In the genomic region with DNA sequence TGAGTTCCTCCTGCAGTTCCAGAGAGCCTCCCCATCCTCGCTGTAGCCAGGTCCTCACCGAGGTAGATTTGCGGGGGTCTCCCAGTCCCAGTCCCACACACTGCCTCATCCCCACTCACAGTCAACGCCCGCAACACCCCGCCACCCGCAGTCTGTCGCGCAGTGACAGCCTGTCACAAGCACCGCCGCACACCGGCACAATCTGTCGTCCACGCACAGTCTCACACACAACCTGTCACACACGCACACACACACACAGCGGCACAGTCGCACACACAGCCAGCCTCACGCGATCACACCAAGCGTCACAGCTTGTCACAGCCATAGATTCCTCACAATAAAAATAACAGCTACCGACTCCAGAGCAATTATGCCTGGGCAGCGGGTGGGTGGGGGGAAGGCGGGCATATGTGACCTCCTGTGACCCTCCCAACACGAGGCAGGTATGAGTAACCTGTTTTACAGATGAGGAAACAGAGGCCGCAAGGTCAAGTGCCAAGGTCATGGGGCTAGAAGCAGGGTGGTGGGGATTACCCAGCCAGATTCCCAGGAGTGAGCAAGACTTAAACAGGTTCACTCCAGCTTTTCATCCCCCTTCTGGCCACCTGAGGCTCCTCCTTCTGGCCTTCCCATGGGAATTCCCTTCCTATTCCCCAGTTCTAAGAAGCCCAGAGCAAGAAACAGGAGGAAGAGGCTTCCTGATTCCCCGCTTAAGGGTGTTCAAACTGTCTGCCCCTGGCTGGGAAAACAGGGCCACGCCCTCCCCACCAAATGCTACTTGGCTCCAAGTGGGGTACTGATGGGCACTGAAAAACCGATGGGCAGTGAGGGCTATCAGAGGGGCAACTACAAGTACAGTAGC, we compare ENCODE assay signal across 11 cellular contexts. TPM values are rescaled to one million over a fixed set of nuclear protein-coding genes. Genes with fewer than 3 reads are reported as not detected.
DNase-seq lines count a peak whose midpoint lies in the region; ATAC-seq and TF ChIP-seq lines count a peak whose summit lies in the region.
"Had no signal": no experiment of that assay in that cellular context is flagged by ENCODE, and none has a peak within 500 bp of the region (broad histone marks: within the 10 kb centered on the region; RNA-seq: fewer than 3 reads in every experiment).

No MANE protein-coding gene starts in this region.

- peaks cover 7 to 100% (median 75%) of the 10 kb centered on the region in 3 donors for H3K4me1 ChIP-seq in gastroesophageal sphincter

- 76 to 83% methylated on average over 9 to 12 of the region's 28 CpGs for WGBS in gastroesophageal sphincter (ENCODE audit: low coverage in 1 of 2), 2 donors

- peaks cover 1% of the 10 kb centered on the region for H3K36me3 Mint-ChIP-seq in activated naive CD8-positive, alpha-beta T cell treated with anti-CD3 and anti-CD28 coated beads, Interleukin-2, amount 50 U/mL, for 24 hours (ENCODE audit: low read depth)

- H3K9me3 Mint-ChIP-seq in activated naive CD8-positive, alpha-beta T cell treated with anti-CD3 and anti-CD28 coated beads, Interleukin-2, amount 50 U/mL, for 24 hours, result no peaks in the 10 kb centered on the region
- H3K9me3 Mint-ChIP-seq: activated T-helper 2 cell treated with anti-CD3 and anti-CD28 coated beads, Interferon-gamma antibody, Interleukin-2, Interleukin-4, amounts not matched to agents 10 μg/mL and 5 μg/mL and 100 μg/mL, durations not matched to agents 14 hours and 24 hours and 36 hours had no signal

- DNase-seq in G401 (ENCODE audit: low spot score) (peak; percentile 60), RWPE1 (ENCODE audit: low spot score) (no peak), RPMI8226 (no peak)
- no peak for DNase-seq in activated CD4-positive, alpha-beta T cell treated with anti-CD3 and anti-CD28 coated beads, Interleukin-2, amount 50 U/mL, for 1 hour
- DNase-seq in activated T-cell treated with anti-CD3 and anti-CD28 coated beads, Interleukin-2, amount 50 U/mL, for 1 hour, result no peak
- no peak for DNase-seq in activated naive CD8-positive, alpha-beta T cell treated with anti-CD3 and anti-CD28 coated beads, Interleukin-2, amount 50 U/mL, for 24 hours
- DNase-seq: stimulated activated CD8-positive, alpha-beta memory T cell treated with anti-CD3 and anti-CD28 coated beads, Interleukin-4, amount 100 ng/mL, for 48 hours had no signal

- TF ChIP-seq EP300 in gastroesophageal sphincter (IDR thresholded peaks at IDR 0.05), result no peak

- no peak for ATAC-seq in gastroesophageal sphincter
- ATAC-seq in activated naive CD8-positive, alpha-beta T cell treated with anti-CD3 and anti-CD28 coated beads, Interleukin-2, amount 50 U/mL, for 24 hours, result no peak

- no peak overlapping the region for H3K4me3 Mint-ChIP-seq in activated naive CD8-positive, alpha-beta T cell treated with anti-CD3 and anti-CD28 coated beads, Interleukin-2, amount 50 U/mL, for 24 hours

- TF ChIP-seq CTCF in RWPE1 (conservative IDR thresholded peaks at IDR 0.05; ENCODE audit: low read depth) (no peak), gastroesophageal sphincter (IDR thresholded peaks at IDR 0.05) (no peak)

- H3K27ac Mint-ChIP-seq in activated naive CD8-positive, alpha-beta T cell treated with anti-CD3 and anti-CD28 coated beads, Interleukin-2, amount 50 U/mL, for 24 hours, result no peak overlapping the region
- H3K27ac Mint-ChIP-seq: activated T-helper 2 cell treated with anti-CD3 and anti-CD28 coated beads, Interferon-gamma antibody, Interleukin-2, Interleukin-4, amounts not matched to agents 10 μg/mL and 5 μg/mL and 100 μg/mL, durations not matched to agents 14 hours and 24 hours and 36 hours had no signal

- peaks cover 42% of the 10 kb centered on the region for H3K27me3 Mint-ChIP-seq in activated naive CD8-positive, alpha-beta T cell treated with anti-CD3 and anti-CD28 coated beads, Interleukin-2, amount 50 U/mL, for 24 hours

- H3K4me1 Mint-ChIP-seq in activated naive CD8-positive, alpha-beta T cell treated with anti-CD3 and anti-CD28 coated beads, Interleukin-2, amount 50 U/mL, for 24 hours, result peaks cover 23% of the 10 kb centered on the region

- H3K27me3 ChIP-seq in gastroesophageal sphincter, result no peaks in the 10 kb centered on the region

- H3K9me3 ChIP-seq in gastroesophageal sphincter, result no peaks in the 10 kb centered on the region

- H3K27ac ChIP-seq in RWPE1, result peak overlapping the region; percentile 98
- peak overlapping the region; percentile 60 to 98 (median 92) for H3K27ac ChIP-seq in gastroesophageal sphincter
- peak overlapping the region in 17 of 21 experiments; percentile 20 to 97 (median 91) for H3K27ac ChIP-seq in skin epidermis

- H3K36me3 ChIP-seq in gastroesophageal sphincter, result peaks cover 0 to 5% of the 10 kb centered on the region in 2 donors

- POLR2A ChIA-PET in RWPE1 (lab: Yijun Ruan, JAX; ENCODE audit: low non-redundant PET), result interaction anchor here (0.6 to 0.8 kb wide), 4 partner anchors 13 to 160 kb away, joined by 3 to 10 read pairs (median 4); no protein-coding TSS in a partner anchor

- in situ Hi-C loops in G401 (cut with HindIII; ENCODE audit: low sequenced_read_pairs), result no loop called here

- CTCF ChIA-PET in RWPE1 (lab: Yijun Ruan, JAX), result interaction anchor here (0.6 to 1.5 kb wide), 4 partner anchors 16 to 54 kb away, joined by 4 to 7 read pairs (median 5); no protein-coding TSS in a partner anchor

- no peak overlapping the region for H3K4me3 ChIP-seq in gastroesophageal sphincter
- no peak overlapping the region for H3K4me3 ChIP-seq in skin epidermis

- TF ChIP-seq POLR2A in gastroesophageal sphincter (IDR thresholded peaks at IDR 0.05), result no peak

RNA-seq across cellular contexts. Expression of a gene that starts 13.9 kb away (rescaled TPM):
- total RNA-seq in G401 (2014; rRNA removed; shearing (Covaris generic)), result 0.86 and 3.6 TPM in 2 replicates
- 100 to 1,000 TPM in 1 of 4 donors, 10 to 100 TPM in 3; 44.7 to 145 (median 72.4) TPM for total RNA-seq in gastroesophageal sphincter

RNA-seq across cellular contexts. Expression of a gene that starts 39.8 kb away (rescaled TPM):
- 0.18 TPM in 1 of 2 replicates, not detected in the other for total RNA-seq in G401 (2014; rRNA removed; shearing (Covaris generic))
- under 1 TPM in 1 of 4 donors, not detected in 3; 0.35 TPM for total RNA-seq in gastroesophageal sphincter
- total RNA-seq: glomerular endothelial cell had no signal

RNA-seq across cellular contexts. Expression of a gene that starts 52.1 kb away (rescaled TPM):
- total RNA-seq in G401 (2014; rRNA removed; shearing (Covaris generic)), result 79.7 and 124 TPM in 2 replicates
- total RNA-seq in gastroesophageal sphincter, result 10 to 100 TPM; 32.2 to 43.6 (median 36.9) TPM
